22 cellular contexts compared by ENCODE assay signal in the genomic region with DNA sequence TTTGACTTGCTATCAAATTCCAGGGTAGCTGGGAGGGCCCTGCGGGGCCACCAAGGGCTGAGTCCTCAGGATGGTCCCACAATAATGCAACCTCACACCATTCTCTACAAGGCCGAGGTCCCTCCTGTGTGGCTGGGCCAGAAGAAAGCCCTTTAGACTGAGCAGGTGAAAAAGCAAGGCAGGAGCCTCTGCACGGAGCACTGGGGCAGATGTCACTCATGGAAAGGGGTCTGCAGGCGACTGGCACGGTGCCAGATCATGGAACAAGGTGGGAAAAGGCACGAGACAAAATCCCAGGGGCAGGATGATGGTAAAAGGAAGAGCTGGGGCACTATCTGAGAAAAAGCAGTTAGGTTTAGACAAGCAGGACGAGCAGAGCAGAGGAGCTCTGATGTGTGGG. TPM values are rescaled to one million over a fixed set of nuclear protein-coding genes. Genes with fewer than 3 reads are reported as not detected.
DNase-seq lines count a peak whose midpoint lies in the region; ATAC-seq and TF ChIP-seq lines count a peak whose summit lies in the region.
"Had no signal": no experiment of that assay in that cellular context is flagged by ENCODE, and none has a peak within 500 bp of the region (broad histone marks: within the 10 kb centered on the region; RNA-seq: fewer than 3 reads in every experiment).

No MANE protein-coding gene starts in this region.

- TF ChIP-seq POLR2A in gastrocnemius medialis (IDR thresholded peaks at IDR 0.05): no peak
- no peak for TF ChIP-seq POLR2A in uterus (IDR thresholded peaks at IDR 0.05)

- H3K27me3 ChIP-seq in gastrocnemius medialis (no peaks in the 10 kb centered on the region), uterus (no peaks in the 10 kb centered on the region)
- H3K27me3 ChIP-seq: brain microvascular endothelial cell, neutrophil had no signal

- H3K4me3 ChIP-seq in coronary artery (no peak overlapping the region), gastrocnemius medialis (no peak overlapping the region), uterus (no peak overlapping the region)

- peaks cover 95% of the 10 kb centered on the region for H3K36me3 Mint-ChIP-seq in activated T-cell treated with anti-CD3 and anti-CD28 coated beads, Interleukin-2, amount 50 U/mL, for 24 hours (ENCODE audit: low read depth)
- H3K36me3 Mint-ChIP-seq in stimulated activated effector memory CD8-positive, alpha-beta T cell treated with anti-CD3 and anti-CD28 coated beads, Interleukin-12 subunit alpha, Interleukin-12 subunit beta, amount 100 ng/mL, for 72 hours: peaks cover 81% of the 10 kb centered on the region
- H3K36me3 Mint-ChIP-seq: activated naive CD4-positive, alpha-beta T cell treated with anti-CD3 and anti-CD28 coated beads, Interleukin-2, amount 50 U/mL, for 24 hours had no signal

- H3K9me3 Mint-ChIP-seq in activated T-cell treated with anti-CD3 and anti-CD28 coated beads, Interleukin-2, amount 50 U/mL, for 24 hours: no peaks in the 10 kb centered on the region
- no peaks in the 10 kb centered on the region for H3K9me3 Mint-ChIP-seq in stimulated activated effector memory CD8-positive, alpha-beta T cell treated with anti-CD3 and anti-CD28 coated beads, Interleukin-12 subunit alpha, Interleukin-12 subunit beta, amount 100 ng/mL, for 72 hours
- H3K9me3 Mint-ChIP-seq: activated naive CD4-positive, alpha-beta T cell treated with anti-CD3 and anti-CD28 coated beads, Interleukin-2, amount 50 U/mL, for 24 hours; dendritic cell treated with granulocyte-macrophage colony-stimulating factor and Interleukin-4, amounts not matched to agents 40 ng/mL and 50 ng/mL, for 4 days; stimulated activated naive CD8-positive, alpha-beta T cell treated with anti-CD3 and anti-CD28 coated beads, Interleukin-15, amount 100 ng/mL, for 72 hours; WTC11 had no signal

- TF ChIP-seq EP300 in Ishikawa (IDR thresholded peaks at IDR 0.05; ENCODE audit: borderline replicate concordance): no peak

- H3K27me3 Mint-ChIP-seq in activated T-cell treated with anti-CD3 and anti-CD28 coated beads, Interleukin-2, amount 50 U/mL, for 24 hours: no peaks in the 10 kb centered on the region
- H3K27me3 Mint-ChIP-seq: activated naive CD4-positive, alpha-beta T cell treated with anti-CD3 and anti-CD28 coated beads, Interleukin-2, amount 50 U/mL, for 24 hours; dendritic cell treated with granulocyte-macrophage colony-stimulating factor and Interleukin-4, amounts not matched to agents 40 ng/mL and 50 ng/mL, for 4 days; stimulated activated naive CD8-positive, alpha-beta T cell treated with anti-CD3 and anti-CD28 coated beads, Interleukin-15, amount 100 ng/mL, for 72 hours had no signal

- H3K36me3 ChIP-seq in gastrocnemius medialis: no peaks in the 10 kb centered on the region
- H3K36me3 ChIP-seq in uterus: no peaks in the 10 kb centered on the region
- H3K36me3 ChIP-seq: brain microvascular endothelial cell had no signal

- ATAC-seq in stimulated activated effector memory CD8-positive, alpha-beta T cell treated with anti-CD3 and anti-CD28 coated beads, Interleukin-12 subunit alpha, Interleukin-12 subunit beta, amount 100 ng/mL, for 72 hours: no peak
- ATAC-seq in gastrocnemius medialis: no peak
- ATAC-seq: left colon; stimulated activated naive CD8-positive, alpha-beta T cell treated with anti-CD3 and anti-CD28 coated beads, Interleukin-15, amount 100 ng/mL, for 72 hours; WTC11 had no signal

- H3K9me3 ChIP-seq in gastrocnemius medialis (no peaks in the 10 kb centered on the region), uterus (no peaks in the 10 kb centered on the region)
- H3K9me3 ChIP-seq: neutrophil had no signal

- intact Hi-C loops in gastrocnemius medialis (cut with DNase I; ENCODE audit: low total_unique reads) (no loop called here), uterus (cut with DNase I; ENCODE audit: low total_unique reads) (no loop called here)

- H3K27ac ChIP-seq in coronary artery (no peak overlapping the region), gastrocnemius medialis (no peak overlapping the region), uterus (no peak overlapping the region)
- H3K27ac ChIP-seq: brain microvascular endothelial cell, epithelial cell of prostate, neutrophil had no signal

- no peak for TF ChIP-seq RAD21 in Ishikawa (IDR thresholded peaks at IDR 0.05; ENCODE audit: low read depth)

- H3K4me1 ChIP-seq in gastrocnemius medialis (no peaks in the 10 kb centered on the region), uterus (no peaks in the 10 kb centered on the region)

- in situ Hi-C loops in gastrocnemius medialis (cut with MboI; ENCODE audit: low sequenced_read_pairs in 4 of 4): no loop called here

- no peak overlapping the region for H3K27ac Mint-ChIP-seq in activated T-cell treated with anti-CD3 and anti-CD28 coated beads, Interleukin-2, amount 50 U/mL, for 24 hours
- H3K27ac Mint-ChIP-seq in stimulated activated effector memory CD8-positive, alpha-beta T cell treated with anti-CD3 and anti-CD28 coated beads, Interleukin-12 subunit alpha, Interleukin-12 subunit beta, amount 100 ng/mL, for 72 hours: peak overlapping the region; percentile 60
- H3K27ac Mint-ChIP-seq: activated naive CD4-positive, alpha-beta T cell treated with anti-CD3 and anti-CD28 coated beads, Interleukin-2, amount 50 U/mL, for 24 hours; dendritic cell treated with granulocyte-macrophage colony-stimulating factor and Interleukin-4, amounts not matched to agents 40 ng/mL and 50 ng/mL, for 4 days; WTC11 had no signal

- TF ChIP-seq CTCF in coronary artery (IDR thresholded peaks at IDR 0.05) (no peak), gastrocnemius medialis (IDR thresholded peaks at IDR 0.05 in 4 of 5, conservative IDR thresholded peaks at IDR 0.05 in 1 of 5) (no peak), GM10266 (IDR thresholded peaks at IDR 0.05; ENCODE audit: control insufficient read depth, insufficient read depth, low read depth, missing control alignments) (no peak), uterus (IDR thresholded peaks at IDR 0.05) (no peak)

- peaks cover 6% of the 10 kb centered on the region for H3K4me1 Mint-ChIP-seq in activated T-cell treated with anti-CD3 and anti-CD28 coated beads, Interleukin-2, amount 50 U/mL, for 24 hours (ENCODE audit: low read depth)
- H3K4me1 Mint-ChIP-seq in stimulated activated effector memory CD8-positive, alpha-beta T cell treated with anti-CD3 and anti-CD28 coated beads, Interleukin-12 subunit alpha, Interleukin-12 subunit beta, amount 100 ng/mL, for 72 hours: peaks cover 18% of the 10 kb centered on the region
- H3K4me1 Mint-ChIP-seq: activated naive CD4-positive, alpha-beta T cell treated with anti-CD3 and anti-CD28 coated beads, Interleukin-2, amount 50 U/mL, for 24 hours had no signal

- H3K4me3 Mint-ChIP-seq in activated T-cell treated with anti-CD3 and anti-CD28 coated beads, Interleukin-2, amount 50 U/mL, for 24 hours: no peak overlapping the region
- H3K4me3 Mint-ChIP-seq in stimulated activated effector memory CD8-positive, alpha-beta T cell treated with anti-CD3 and anti-CD28 coated beads, Interleukin-12 subunit alpha, Interleukin-12 subunit beta, amount 100 ng/mL, for 72 hours: no peak overlapping the region
- H3K4me3 Mint-ChIP-seq: activated naive CD4-positive, alpha-beta T cell treated with anti-CD3 and anti-CD28 coated beads, Interleukin-2, amount 50 U/mL, for 24 hours; dendritic cell treated with granulocyte-macrophage colony-stimulating factor and Interleukin-4, amounts not matched to agents 40 ng/mL and 50 ng/mL, for 4 days; WTC11 had no signal

- DNase-seq in activated T-cell treated with anti-CD3 and anti-CD28 coated beads, Interleukin-2, amount 50 U/mL, for 24 hours: peak; percentile 22
- DNase-seq in activated T-cell treated with anti-CD3 and anti-CD28 coated beads for 4 hours: no peak
- peak; percentile 57 for DNase-seq in coronary artery (ENCODE audit: low spot score)
- no peak for DNase-seq in stimulated activated effector memory CD8-positive, alpha-beta T cell treated with anti-CD3 and anti-CD28 coated beads, Interleukin-12 subunit alpha, Interleukin-12 subunit beta, amount 100 ng/mL, for 72 hours (ENCODE audit: low spot score in 2 of 2)
- DNase-seq in gastrocnemius medialis: no peak
- no peak for DNase-seq in GM10266 (ENCODE audit: extremely low spot score)
- no peak for DNase-seq in uterus
- DNase-seq: brain microvascular endothelial cell, COR-L47, foreskin melanocyte, left colon, MM.1S, NCI-H187, NCI-H446 treated with DMSO at 0.1 percent for 48 hours, retina had no signal

TF ChIP-seq in Ishikawa, 13 proteins besides CTCF, POLR2A, EP300 and RAD21:
- TF ChIP-seq CEBPB (IDR thresholded peaks at IDR 0.05) (no peak), USF1 (IDR thresholded peaks at IDR 0.05) (no peak), NFIC (IDR thresholded peaks at IDR 0.05) (peak; percentile 50), CREB1 (IDR thresholded peaks at IDR 0.05; ENCODE audit: low read depth) (no peak), TCF12 (IDR thresholded peaks at IDR 0.05; ENCODE audit: low read depth) (no peak)
TF ChIP-seq in Ishikawa: peak in this region for 1.

RNA-seq across cellular contexts. Expression of gene HJURP, which starts 16.1 kb away (rescaled TPM):
- total RNA-seq in gastrocnemius medialis (1 to 10 TPM in 1 of 4 donors, under 1 TPM in 1, not detected in 2; 0.20 to 1.1 TPM), uterus (10 to 100 TPM in 1 of 4 donors, not detected in 3; 13.0 TPM)

Comparison
In these comparisons a context has a peak if more than half of its experiments do, and no peak if none do; other contexts are left out.
1. DNase-seq: peak in activated T-cell treated with anti-CD3 and anti-CD28 coated beads, Interleukin-2, amount 50 U/mL, for 24 hours (single experiment) and coronary artery (single experiment); none in activated T-cell treated with anti-CD3 and anti-CD28 coated beads for 4 hours (single experiment), stimulated activated effector memory CD8-positive, alpha-beta T cell treated with anti-CD3 and anti-CD28 coated beads, Interleukin-12 subunit alpha, Interleukin-12 subunit beta, amount 100 ng/mL, for 72 hours (0 of 2), gastrocnemius medialis (0 of 2), GM10266 (single experiment) and uterus (0 of 2).